In the genomic region with DNA sequence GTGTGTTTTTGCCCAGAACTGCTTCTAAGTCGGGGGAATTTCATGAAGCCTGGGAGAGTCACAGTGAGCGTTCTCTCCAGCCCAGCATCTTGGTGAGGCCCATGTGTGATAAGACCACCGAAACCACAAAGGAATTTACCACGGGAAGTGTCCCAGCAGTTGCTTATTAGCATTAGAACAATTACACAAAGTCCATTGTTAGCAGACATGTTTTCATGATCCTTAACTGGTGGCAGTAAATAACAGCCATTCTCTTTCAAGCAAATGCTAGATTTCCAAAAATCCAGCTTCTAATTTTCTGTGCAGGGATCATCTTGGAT, we compare ENCODE assay signal across 2 cellular contexts.
TF ChIP-seq lines count a peak whose summit lies in the region.

No MANE protein-coding gene starts in this region.

TF ChIP-seq in GM23338, 12 proteins besides CTCF, POLR2A, EP300 and RAD21 (continues in another document):
- TF ChIP-seq CREB1 (CRISPR knock-in tag; IDR thresholded peaks at IDR 0.05; ENCODE audit: low read depth) (no peak), JUNB (IDR thresholded peaks at IDR 0.05; ENCODE audit: unreplicated experiment) (no peak), STAT1 (IDR thresholded peaks at IDR 0.05; ENCODE audit: unreplicated experiment) (no peak), ETS1 (IDR thresholded peaks at IDR 0.05) (no peak), ZNF462 (CRISPR knock-in tag; IDR thresholded peaks at IDR 0.05) (no peak), ZNF331 (CRISPR knock-in tag; IDR thresholded peaks at IDR 0.05; ENCODE audit: low read depth) (no peak), EZH2 (IDR thresholded peaks at IDR 0.05; ENCODE audit: low read depth, unreplicated experiment) (no peak), NANOG (IDR thresholded peaks at IDR 0.05; ENCODE audit: borderline replicate concordance) (no peak), ZNF114 (CRISPR knock-in tag; IDR thresholded peaks at IDR 0.05) (no peak), EZH2phosphoT487 (IDR thresholded peaks at IDR 0.05; ENCODE audit: unreplicated experiment) (no peak)
- TF ChIP-seq, protein P1, sequence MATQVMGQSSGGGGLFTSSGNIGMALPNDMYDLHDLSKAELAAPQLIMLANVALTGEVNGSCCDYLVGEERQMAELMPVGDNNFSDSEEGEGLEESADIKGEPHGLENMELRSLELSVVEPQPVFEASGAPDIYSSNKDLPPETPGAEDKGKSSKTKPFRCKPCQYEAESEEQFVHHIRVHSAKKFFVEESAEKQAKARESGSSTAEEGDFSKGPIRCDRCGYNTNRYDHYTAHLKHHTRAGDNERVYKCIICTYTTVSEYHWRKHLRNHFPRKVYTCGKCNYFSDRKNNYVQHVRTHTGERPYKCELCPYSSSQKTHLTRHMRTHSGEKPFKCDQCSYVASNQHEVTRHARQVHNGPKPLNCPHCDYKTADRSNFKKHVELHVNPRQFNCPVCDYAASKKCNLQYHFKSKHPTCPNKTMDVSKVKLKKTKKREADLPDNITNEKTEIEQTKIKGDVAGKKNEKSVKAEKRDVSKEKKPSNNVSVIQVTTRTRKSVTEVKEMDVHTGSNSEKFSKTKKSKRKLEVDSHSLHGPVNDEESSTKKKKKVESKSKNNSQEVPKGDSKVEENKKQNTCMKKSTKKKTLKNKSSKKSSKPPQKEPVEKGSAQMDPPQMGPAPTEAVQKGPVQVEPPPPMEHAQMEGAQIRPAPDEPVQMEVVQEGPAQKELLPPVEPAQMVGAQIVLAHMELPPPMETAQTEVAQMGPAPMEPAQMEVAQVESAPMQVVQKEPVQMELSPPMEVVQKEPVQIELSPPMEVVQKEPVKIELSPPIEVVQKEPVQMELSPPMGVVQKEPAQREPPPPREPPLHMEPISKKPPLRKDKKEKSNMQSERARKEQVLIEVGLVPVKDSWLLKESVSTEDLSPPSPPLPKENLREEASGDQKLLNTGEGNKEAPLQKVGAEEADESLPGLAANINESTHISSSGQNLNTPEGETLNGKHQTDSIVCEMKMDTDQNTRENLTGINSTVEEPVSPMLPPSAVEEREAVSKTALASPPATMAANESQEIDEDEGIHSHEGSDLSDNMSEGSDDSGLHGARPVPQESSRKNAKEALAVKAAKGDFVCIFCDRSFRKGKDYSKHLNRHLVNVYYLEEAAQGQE (IDR thresholded peaks at IDR 0.05; ENCODE audit: unreplicated experiment), result no peak

TF ChIP-seq in H1, 55 proteins besides CTCF, POLR2A, EP300 and RAD21:
- TF ChIP-seq SIN3A (conservative IDR thresholded peaks at IDR 0.05 in 1 of 2, IDR thresholded peaks at IDR 0.05 in 1 of 2; ENCODE audit: low read depth in 1 of 2, low read length in 2 of 2), result no peak
- TF ChIP-seq ATF3 (IDR thresholded peaks at IDR 0.05; ENCODE audit: insufficient read depth, low read depth, low read length), result no peak
- TF ChIP-seq BRCA1 (IDR thresholded peaks at IDR 0.05; ENCODE audit: low read depth, low read length), result no peak
- no peak for TF ChIP-seq NANOG (IDR thresholded peaks at IDR 0.05; ENCODE audit: insufficient read depth, low read depth, low read length, poor library complexity, severe bottlenecking)
- TF ChIP-seq EZH2 (IDR thresholded peaks at IDR 0.05; ENCODE audit: low read depth, low read length, severe bottlenecking), result no peak
- no peak for TF ChIP-seq GTF2F1 (IDR thresholded peaks at IDR 0.05; ENCODE audit: borderline replicate concordance, low read depth, low read length)
